ENCODE assay signal across 8 cellular contexts in the genomic region with DNA sequence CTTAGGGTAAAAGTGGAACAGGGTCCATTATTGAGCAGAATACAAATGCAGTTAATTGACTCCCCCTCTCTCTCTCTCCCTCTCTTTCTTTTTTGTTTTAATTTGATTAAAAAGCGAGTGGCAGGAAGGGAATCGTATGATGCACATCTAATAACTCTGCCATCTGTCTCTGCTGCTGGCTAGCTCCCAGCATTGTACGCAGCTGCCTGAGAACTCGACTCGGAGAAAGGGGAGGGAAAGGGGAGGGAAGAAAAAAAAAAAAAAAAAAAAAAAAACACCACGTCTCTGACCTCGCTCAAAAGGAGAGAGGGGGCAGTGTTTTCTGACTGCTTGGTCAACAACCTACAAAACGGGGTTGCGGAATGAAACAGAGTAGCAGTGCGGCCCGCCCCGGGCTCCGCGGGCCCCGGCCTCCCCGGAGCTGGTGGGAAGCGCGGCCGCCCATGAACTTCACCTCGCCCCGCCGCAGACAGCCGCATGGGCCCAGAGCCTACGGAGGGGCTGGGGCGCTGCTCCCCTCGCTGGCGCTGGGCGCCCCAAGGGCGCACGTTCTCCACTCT.
DNase-seq lines count a peak whose midpoint lies in the region; ATAC-seq and TF ChIP-seq lines count a peak whose summit lies in the region.

No MANE protein-coding gene starts in this region.

- TF ChIP-seq CTCF in esophagus squamous epithelium (IDR thresholded peaks at IDR 0.05) (peak in 1 of 6 experiments; percentile 11), upper lobe of left lung (IDR thresholded peaks at IDR 0.05) (no peak)

- ATAC-seq in HG02571 (IDR thresholded peaks at IDR 0.05; ENCODE audit: unreplicated experiment) (peak; percentile 68), upper lobe of left lung (ENCODE audit: low FRiP score in 2 of 2) (peak; percentile 87 to 92)

- H3K27me3 ChIP-seq in esophagus squamous epithelium (no peaks in the 10 kb centered on the region), upper lobe of left lung (no peaks in the 10 kb centered on the region)

- H3K4me3 ChIP-seq in esophagus squamous epithelium (peak overlapping the region; percentile 46 to 78 (median 57)), upper lobe of left lung (peak overlapping the region; percentile 46 to 64 (median 56))

- H3K27ac ChIP-seq in esophagus squamous epithelium = peak overlapping the region; percentile 83 to 97 (median 89)
- peak overlapping the region; percentile 83 to 87 (median 84) for H3K27ac ChIP-seq in upper lobe of left lung

- TF ChIP-seq EP300 in upper lobe of left lung (IDR thresholded peaks at IDR 0.05) = peak in 1 of 4 donors; percentile 10

- WGBS in esophagus squamous epithelium, 2 donors = 0 to 1% methylated on average over 16 to 21 of the region's 30 CpGs
- WGBS in upper lobe of left lung, 2 donors = 0 to 4% methylated on average over 16 to 30 of the region's 30 CpGs

- H3K36me3 ChIP-seq in esophagus squamous epithelium = no peaks in the 10 kb centered on the region
- no peaks in the 10 kb centered on the region for H3K36me3 ChIP-seq in upper lobe of left lung

- TF ChIP-seq POLR2A in esophagus squamous epithelium (IDR thresholded peaks at IDR 0.05) = peak in 2 of 4 donors; percentile 68 to 70
- TF ChIP-seq POLR2A in upper lobe of left lung (IDR thresholded peaks at IDR 0.05) = peak in 2 of 4 donors; percentile 49 to 63

- DNase-seq in activated CD8-positive, alpha-beta memory T cell treated with anti-CD3 and anti-CD28 coated beads, Interleukin-2, amount 50 U/mL, for 48 hours = peak; percentile 53
- DNase-seq in activated CD8-positive, alpha-beta memory T cell treated with anti-CD3 and anti-CD28 coated beads for 24 hours = no peak
- peak; percentile 94 for DNase-seq in NCI-H1092 treated with DMSO at 0.1 percent for 48 hours (lab: John Stamatoyannopoulos, UW)
- peak; percentile 41 for DNase-seq in T1000 (lab: John Stamatoyannopoulos, UW)
- DNase-seq in esophagus squamous epithelium (lab: John Stamatoyannopoulos, UW) = no peak
- DNase-seq in mucosa of gallbladder (ENCODE audit: low spot score) = peak; percentile 69
- peak; percentile 69 to 92 for DNase-seq in upper lobe of left lung

- intact Hi-C loops in esophagus squamous epithelium (cut with DNase I) = no loop called here

- H3K4me1 ChIP-seq in esophagus squamous epithelium (peaks cover 0 to 50% (median 4%) of the 10 kb centered on the region in 3 donors), upper lobe of left lung (peaks cover 0 to 28% (median 12%) of the 10 kb centered on the region in 4 donors)

- H3K9me3 ChIP-seq in esophagus squamous epithelium (no peaks in the 10 kb centered on the region), upper lobe of left lung (no peaks in the 10 kb centered on the region)

Comparison
In these comparisons a context has a peak if more than half of its experiments do, and no peak if none do; other contexts are left out.
1. DNase-seq: peak in activated CD8-positive, alpha-beta memory T cell treated with anti-CD3 and anti-CD28 coated beads, Interleukin-2, amount 50 U/mL, for 48 hours (single experiment), NCI-H1092 treated with DMSO at 0.1 percent for 48 hours (single experiment), T1000 (single experiment), mucosa of gallbladder (single experiment) and upper lobe of left lung (2 of 2); none in activated CD8-positive, alpha-beta memory T cell treated with anti-CD3 and anti-CD28 coated beads for 24 hours (single experiment) and esophagus squamous epithelium (single experiment).